Comparison of ENCODE assay signal across 17 cellular contexts in genomic region chr9:98399950-98400683, GRCh38.
A peak's percentile ranks its signal among the peaks of the same experiment; 100 is the strongest.
DNase-seq lines count a peak whose midpoint lies in the region; ATAC-seq, FAIRE-seq and TF ChIP-seq lines count a peak whose summit lies in the region.
"Had no signal": no experiment of that assay in that cellular context is flagged by ENCODE, and none has a peak within 500 bp of the region (broad histone marks: within the 10 kb centered on the region; RNA-seq: fewer than 3 reads in every experiment).

No MANE protein-coding gene starts in this region.

- BruUV-seq in IMR-90 (replicated peaks; lab: Mats Ljungman, UMichigan): no TSS peak

- no peak overlapping the region for H4K8ac ChIP-seq in IMR-90 (ENCODE audit: low read depth in 2 of 2, low read length in 2 of 2)

- H3K79me1 ChIP-seq in IMR-90 (ENCODE audit: low read depth in 1 of 2, low read length in 2 of 2): 0 out of 4 replicates have a peak, but pooled peaks cover 0 to 3% of the 10 kb centered on the region in 2 experiments

- intact Hi-C loops in IMR-90 (cut with micrococcal nuclease): no loop called here

- TF ChIP-seq CTCF in A549 (IDR thresholded peaks at IDR 0.05) (no peak), IMR-90 (conservative IDR thresholded peaks at IDR 0.05; ENCODE audit: low read depth, low read length) (no peak; the same call in 1 of the 2 replicates), choroid plexus epithelial cell (conservative IDR thresholded peaks at IDR 0.05; ENCODE audit: low read depth, low read length) (peak; percentile 6), foreskin fibroblast (IDR thresholded peaks at IDR 0.05; ENCODE audit: low read depth, low read length) (peak; percentile 9)

- no peak overlapping the region for H4K91ac ChIP-seq in IMR-90 (ENCODE audit: insufficient read depth, low read depth, low read length)

- H2BK120ac ChIP-seq in IMR-90 (ENCODE audit: low read depth, low read length): no peak overlapping the region

- H3K36me3 ChIP-seq in IMR-90 (ENCODE audit: control insufficient read depth, insufficient read depth, low read length): peaks cover 2% of the 10 kb centered on the region; the same call in 1 of the 2 replicates

- H4K20me1 ChIP-seq in IMR-90 (ENCODE audit: insufficient read depth, low read length): no peaks in the 10 kb centered on the region

- ATAC-seq in A549 (no peak), IMR-90 (ENCODE audit: low read depth) (no peak), GM18861 (IDR thresholded peaks at IDR 0.05; ENCODE audit: unreplicated experiment) (no peak)
- ATAC-seq: GM12878, Panc1, Right ventricle myocardium inferior had no signal

- no peak for FAIRE-seq in A549 (lab: Jason Lieb, UNC)
- FAIRE-seq: GM12878 had no signal

- dilution Hi-C loops in IMR-90 (cut with HindIII; ENCODE audit: low sequenced_read_pairs, unreplicated experiment): no loop called here

- no peak overlapping the region for H3K18ac ChIP-seq in IMR-90 (ENCODE audit: low read depth, low read length)

- no peak overlapping the region for H3K14ac ChIP-seq in IMR-90 (replicated peaks; ENCODE audit: low read depth, low read length)

- no peak overlapping the region for H3K56ac ChIP-seq in IMR-90 (ENCODE audit: extremely low read depth, insufficient read depth, low read length)

- H2BK5ac ChIP-seq in IMR-90 (ENCODE audit: low read depth, low read length, poor library complexity, severe bottlenecking): no peak overlapping the region

- in situ Hi-C loops in IMR-90 (cut with MboI; ENCODE audit: low sequenced_read_pairs): no loop called here

- no peak overlapping the region for H3K4me2 ChIP-seq in A549
- no peak overlapping the region for H3K4me2 ChIP-seq in IMR-90 (ENCODE audit: low read depth, low read length)

- no peak overlapping the region for H3K23ac ChIP-seq in IMR-90 (ENCODE audit: low read depth, low read length)

- H2AK9ac ChIP-seq in IMR-90 (replicated peaks; ENCODE audit: low read depth, low read length, poor library complexity): no peak overlapping the region

- H3K4me3 ChIP-seq in A549: no peak overlapping the region
- no peak overlapping the region for H3K4me3 ChIP-seq in IMR-90 (ENCODE audit: insufficient read depth, low read depth, low read length)
- no peak overlapping the region for H3K4me3 ChIP-seq in choroid plexus epithelial cell (ENCODE audit: low read depth, low read length)
- no peak overlapping the region for H3K4me3 ChIP-seq in foreskin fibroblast (ENCODE audit: low read depth in 1 of 2, low read length in 2 of 2)
- H3K4me3 ChIP-seq: GM12878 had no signal

- no peak overlapping the region for H2BK20ac ChIP-seq in IMR-90 (ENCODE audit: low read depth, low read length)

- no peak overlapping the region for H3K9ac ChIP-seq in IMR-90 (ENCODE audit: low read depth, low read length)

- no peaks in the 10 kb centered on the region for H3K9me3 ChIP-seq in A549
- H3K9me3 ChIP-seq in IMR-90 (ENCODE audit: control insufficient read depth, insufficient read depth, low read length): no peaks in the 10 kb centered on the region

- H2AFZ ChIP-seq in IMR-90 (replicated peaks; ENCODE audit: low read length, poor library complexity): no peak overlapping the region

- DNase-seq in A549 (ENCODE audit: low read depth in 1 of 2, low spot score in 1 of 2) (no peak), IMR-90 (no peak), choroid plexus epithelial cell (ENCODE audit: low read depth) (no peak), foreskin fibroblast (no peak), GM19238 (ENCODE audit: insufficient read length, low spot score) (no peak), NCI-H1048 (lab: John Stamatoyannopoulos, UW) (no peak)
- DNase-seq in activated CD4-positive, alpha-beta T cell treated with anti-CD3 and anti-CD28 coated beads for 1 hour: no peak
- DNase-seq: C1 segment of cervical spinal cord, GDM1, NCI-H1092, NCI-H146, NCI-H2081 treated with DMSO at 0.1 percent for 48 hours, NCI-H524 had no signal

- no peak overlapping the region for H3K27ac ChIP-seq in A549
- H3K27ac ChIP-seq in IMR-90 (ENCODE audit: insufficient read depth, low read length): no peak overlapping the region

- H3K9me1 ChIP-seq in IMR-90 (ENCODE audit: insufficient read depth, low read length): no peaks in the 10 kb centered on the region; the same call in 1 of the 2 replicates

- H4K5ac ChIP-seq in IMR-90 (ENCODE audit: low read depth, low read length): no peak overlapping the region

- H2AK5ac ChIP-seq in IMR-90 (ENCODE audit: low read depth, low read length): no peak overlapping the region

- CTCF ChIA-PET in A549 (lab: Yijun Ruan, JAX): interaction anchor here (0.7 kb wide), 1 partner anchor 16 kb away, joined by 3 read pairs; no protein-coding TSS in a partner anchor
- CTCF ChIA-PET in IMR-90 (lab: Yijun Ruan, JAX): interaction anchor here (0.6 kb wide), 2 partner anchors 67 to 253 kb away, joined by 6 read pairs; no protein-coding TSS in a partner anchor

- TF ChIP-seq RAD21 in A549 (conservative IDR thresholded peaks at IDR 0.05 in 1 of 2, IDR thresholded peaks at IDR 0.05 in 1 of 2) (no peak), IMR-90 (IDR thresholded peaks at IDR 0.05; ENCODE audit: low read length) (peak; percentile 20; the same call in 1 of the 2 replicates)

- WGBS in A549 (ENCODE audit: missing lambda C conversion rate): 53% methylated on average over 8 of the region's 8 CpGs
- no CpG with 5 or more reads among the region's 8 CpGs for WGBS in IMR-90 (ENCODE audit: extremely low coverage in 2 of 2, insufficient read length in 1 of 2), 2 experiments

- no peaks in the 10 kb centered on the region for H3K27me3 ChIP-seq in IMR-90 (ENCODE audit: control insufficient read depth, insufficient read depth, low read length)

- H3K4ac ChIP-seq in IMR-90 (ENCODE audit: low read depth, low read length): no peak overlapping the region

- H3K4me1 ChIP-seq in A549 (no peaks in the 10 kb centered on the region), IMR-90 (ENCODE audit: control insufficient read depth, insufficient read depth, low read length) (no peaks in the 10 kb centered on the region)

- no peak overlapping the region for H2BK15ac ChIP-seq in IMR-90 (ENCODE audit: low read depth, low read length)

- no peak for TF ChIP-seq EP300 in A549 (IDR thresholded peaks at IDR 0.05)

- POLR2A ChIA-PET in A549 (lab: Yijun Ruan, JAX) (no interaction called here), IMR-90 (lab: Charles Lee; ENCODE audit: unreplicated experiment) (interaction anchor here (0.6 kb wide), 1 partner anchor 381 kb away, joined by 3 read pairs; no protein-coding TSS in a partner anchor)

- no peak for TF ChIP-seq POLR2A in A549 (IDR thresholded peaks at IDR 0.05; ENCODE audit: low read length)
- no peak for TF ChIP-seq POLR2A in IMR-90 (IDR thresholded peaks at IDR 0.05; ENCODE audit: low read depth, low read length)

TF ChIP-seq in A549, 52 proteins besides CTCF, POLR2A, EP300 and RAD21:
- no peak for TF ChIP-seq POLR2AphosphoS2 (conservative IDR thresholded peaks at IDR 0.05; ENCODE audit: low read length)
- no peak for TF ChIP-seq USF2 (IDR thresholded peaks at IDR 0.05)
- TF ChIP-seq EHF (CRISPR knock-in tag; IDR thresholded peaks at IDR 0.05): no peak
- TF ChIP-seq MAFK (IDR thresholded peaks at IDR 0.05; ENCODE audit: partially characterized antibody): peak; percentile 79
- no peak for TF ChIP-seq SMC3 (IDR thresholded peaks at IDR 0.05)
TF ChIP-seq in A549: peak in this region for 1.

TF ChIP-seq in IMR-90, 13 proteins besides CTCF, POLR2A, EP300 and RAD21:
- no peak for TF ChIP-seq NFE2L2 (IDR thresholded peaks at IDR 0.05; ENCODE audit: low read depth, low read length)
- TF ChIP-seq SMC3 (IDR thresholded peaks at IDR 0.05; ENCODE audit: low read depth, low read length): no peak
- no peak for TF ChIP-seq RFX5 (IDR thresholded peaks at IDR 0.05; ENCODE audit: low read depth, low read length)
- peak; percentile 78 for TF ChIP-seq MAFK (IDR thresholded peaks at IDR 0.05; ENCODE audit: low read depth, low read length)
- no peak for TF ChIP-seq CEBPB (IDR thresholded peaks at IDR 0.05; ENCODE audit: low read depth, low read length)

Comparison
In these comparisons a context has a peak if more than half of its experiments do, and no peak if none do; other contexts are left out.
1. CTCF ChIP-seq: peak in choroid plexus epithelial cell (single experiment) and foreskin fibroblast (single experiment); none in A549 (single experiment) and IMR-90 (single experiment).